ENCODE assay signal across 22 cellular contexts in genomic region chr2:212034841-212035585, GRCh38.
"Had no signal": no experiment of that assay in that cellular context is flagged by ENCODE, and none has a peak within 500 bp of the region (broad histone marks: within the 10 kb centered on the region; RNA-seq: fewer than 3 reads in every experiment).

No MANE protein-coding gene starts in this region.

- H3K9me3 ChIP-seq: heart left ventricle, lower lobe of right lung, right lobe of liver, tibial nerve had no signal

- H3K4me3 ChIP-seq: coronary artery, heart left ventricle, lower lobe of right lung, right lobe of liver, tibial nerve had no signal

- H3K36me3 ChIP-seq: heart left ventricle, lower lobe of right lung, right lobe of liver, tibial nerve had no signal

- ATAC-seq: esophagus mucosa, foreskin keratinocyte, heart left ventricle, lower lobe of right lung, natural killer cell, right lobe of liver, T-helper 17 cell had no signal

- H3K27ac ChIP-seq: coronary artery, foreskin keratinocyte, heart left ventricle, lower lobe of right lung, right lobe of liver, tibial nerve had no signal

- H3K27me3 ChIP-seq: foreskin keratinocyte, heart left ventricle, right lobe of liver, tibial nerve had no signal

- H3K4me1 ChIP-seq: lower lobe of right lung, right lobe of liver, tibial nerve had no signal

- DNase-seq: activated CD4-positive, alpha-beta memory T cell treated with anti-CD3 and anti-CD28 coated beads, Interleukin-2, amount 10 ng/mL, durations not matched to agents 7 days and 5 days; activated CD4-positive, alpha-beta T cell treated with anti-CD3 and anti-CD28 coated beads, Interleukin-2, amount 10 ng/mL, durations not matched to agents 7 days and 5 days; activated CD4-positive, CD25-positive, alpha-beta regulatory T cell treated with anti-CD3 and anti-CD28 coated beads, Interleukin-2, amount 50 U/mL, for 72 hours; activated CD8-positive, alpha-beta memory T cell treated with anti-CD3 and anti-CD28 coated beads, Interleukin-2, amount 50 U/mL, for 48 hours; activated gamma-delta T cell treated with Interleukin-2 at 50 U/mL for 16 hours; activated naive CD4-positive, alpha-beta T cell treated with anti-CD3 and anti-CD28 coated beads, Interleukin-2, amount 50 U/mL, for 16 hours; activated T-cell treated with anti-CD3 and anti-CD28 coated beads, Interleukin-2, amount 50 U/mL, for 24 hours; amygdala; foreskin keratinocyte; heart left ventricle; immature natural killer cell; lower lobe of right lung; mesendoderm; natural killer cell; right lobe of liver; stimulated activated CD4-positive, alpha-beta T cell treated with anti-CD3 and anti-CD28 coated beads, Interleukin-2, amount 100 ng/mL, for 48 hours; stimulated activated naive CD4-positive, alpha-beta T cell treated with Interleukin-2 at 50 U/mL for 16 hours; SW 1271; T-helper 17 cell had no signal
